ENCODE assay signal across 13 cellular contexts in genomic region chr4:67521506-67521905, GRCh38. TPM values are rescaled to one million over a fixed set of nuclear protein-coding genes. Genes with fewer than 3 reads are reported as not detected.
DNase-seq lines count a peak whose midpoint lies in the region; ATAC-seq and TF ChIP-seq lines count a peak whose summit lies in the region.
"Had no signal": no experiment of that assay in that cellular context is flagged by ENCODE, and none has a peak within 500 bp of the region (broad histone marks: within the 10 kb centered on the region; RNA-seq: fewer than 3 reads in every experiment).

No MANE protein-coding gene starts in this region.

- H3K36me3 ChIP-seq in GM06990 (ENCODE audit: control insufficient read depth, insufficient read depth, low read length), result peaks cover 2% of the 10 kb centered on the region; the same call in 1 of the 2 replicates
- H3K36me3 ChIP-seq in neural progenitor cell, result peaks cover 8% of the 10 kb centered on the region
- H3K36me3 ChIP-seq in gastroesophageal sphincter, result peaks cover 0 to 32% of the 10 kb centered on the region in 2 donors

- H3K27me3 Mint-ChIP-seq in neural progenitor cell (ENCODE audit: insufficient read depth, low read depth), result no peaks in the 10 kb centered on the region

- H3K4me3 ChIP-seq in GM06990 (replicated peaks; ENCODE audit: low read depth, low read length), result no peak overlapping the region
- H3K4me3 ChIP-seq in neural progenitor cell, result no peak overlapping the region
- H3K4me3 ChIP-seq in gastroesophageal sphincter, result no peak overlapping the region

- 63 to 86% methylated on average over 1 of the region's 1 CpG for WGBS in gastroesophageal sphincter (ENCODE audit: low coverage in 1 of 2), 2 donors

- H3K27ac ChIP-seq in neural progenitor cell, result no peak overlapping the region
- no peak overlapping the region for H3K27ac ChIP-seq in gastroesophageal sphincter
- H3K27ac ChIP-seq: foreskin keratinocyte had no signal

- H3K4me1 Mint-ChIP-seq in neural progenitor cell, result no peaks in the 10 kb centered on the region

- H3K27me3 ChIP-seq in GM06990 (replicated peaks; ENCODE audit: control insufficient read depth, insufficient read depth, low read length) (no peaks in the 10 kb centered on the region), neural progenitor cell (no peaks in the 10 kb centered on the region), gastroesophageal sphincter (no peaks in the 10 kb centered on the region)
- H3K27me3 ChIP-seq: foreskin keratinocyte had no signal

- TF ChIP-seq POLR2A in gastroesophageal sphincter (IDR thresholded peaks at IDR 0.05), result no peak

- no peak overlapping the region for H3K4me3 Mint-ChIP-seq in neural progenitor cell

- peaks cover 9% of the 10 kb centered on the region for H3K9me3 Mint-ChIP-seq in neural progenitor cell

- H3K4me2 ChIP-seq in neural progenitor cell, result no peak overlapping the region

- TF ChIP-seq CTCF in GM06990 (IDR thresholded peaks at IDR 0.05; ENCODE audit: insufficient read depth, low read length, poor library complexity, severe bottlenecking) (no peak), neural progenitor cell (IDR thresholded peaks at IDR 0.05) (no peak), gastroesophageal sphincter (IDR thresholded peaks at IDR 0.05) (no peak)

- no peak overlapping the region for H3K27ac Mint-ChIP-seq in neural progenitor cell

- H3K4me1 ChIP-seq in neural progenitor cell (no peaks in the 10 kb centered on the region), gastroesophageal sphincter (peaks cover 0 to 21% (median 5%) of the 10 kb centered on the region in 3 donors)

- no peak for TF ChIP-seq EP300 in gastroesophageal sphincter (IDR thresholded peaks at IDR 0.05)

- no peak overlapping the region for H2AFZ ChIP-seq in neural progenitor cell (replicated peaks)

- H3K9me3 ChIP-seq in neural progenitor cell (ENCODE audit: low read depth), result no peaks in the 10 kb centered on the region
- no peaks in the 10 kb centered on the region for H3K9me3 ChIP-seq in gastroesophageal sphincter

- DNase-seq in GM06990 (ENCODE audit: extremely low read depth, insufficient read length) (peak; percentile 12), neural progenitor cell (ENCODE audit: low spot score) (no peak), OCI-M1 (lab: John Stamatoyannopoulos, UW) (no peak), DMS53 (lab: John Stamatoyannopoulos, UW) (no peak)
- DNase-seq: DMS79, foreskin keratinocyte, NCI-H2171 had no signal

- ATAC-seq in GM19023 (IDR thresholded peaks at IDR 0.05; ENCODE audit: unreplicated experiment) (peak; percentile 67), HG02884 (IDR thresholded peaks at IDR 0.05; ENCODE audit: unreplicated experiment) (peak; percentile 87), HG03558 (IDR thresholded peaks at IDR 0.05; ENCODE audit: extremely low read depth, unreplicated experiment) (peak; percentile 80), gastroesophageal sphincter (no peak)
- ATAC-seq: foreskin keratinocyte had no signal

- H3K79me2 ChIP-seq in neural progenitor cell (ENCODE audit: low read depth), result peaks cover 68% of the 10 kb centered on the region

- H3F3A ChIP-seq in neural progenitor cell (ENCODE audit: low read depth), result no peaks in the 10 kb centered on the region

- H3K36me3 Mint-ChIP-seq in neural progenitor cell, result peaks cover 40% of the 10 kb centered on the region

- no peak overlapping the region for H3K9ac ChIP-seq in neural progenitor cell

- H4K20me1 ChIP-seq in neural progenitor cell (ENCODE audit: low read depth), result peaks cover 5% of the 10 kb centered on the region

RNA-seq across cellular contexts. Expression of gene CENPC, which starts 23.8 kb away (rescaled TPM):
- total RNA-seq in neural progenitor cell (ENCODE audit: low replicate concordance) (48.4 and 85.2 TPM in 2 replicates), gastroesophageal sphincter (10 to 100 TPM; 12.4 to 48.4 (median 20.2) TPM)

RNA-seq across cellular contexts. Expression of gene STAP1, which starts 37.0 kb away (rescaled TPM):
- not detected in 2 replicates for total RNA-seq in neural progenitor cell (ENCODE audit: low replicate concordance)
- 1 to 10 TPM in 1 of 4 donors, under 1 TPM in 2, not detected in 1; 0.54 to 2.2 (median 0.77) TPM for total RNA-seq in gastroesophageal sphincter
- total RNA-seq: astrocyte, foreskin keratinocyte, M059J had no signal
